ENCODE assay signal across 22 cellular contexts in genomic region chr7:139115104-139115503, GRCh38. TPM values are rescaled to one million over a fixed set of nuclear protein-coding genes. Genes with fewer than 3 reads are reported as not detected.
DNase-seq lines count a peak whose midpoint lies in the region; ATAC-seq, FAIRE-seq and TF ChIP-seq lines count a peak whose summit lies in the region.
"Had no signal": no experiment of that assay in that cellular context is flagged by ENCODE, and none has a peak within 500 bp of the region (broad histone marks: within the 10 kb centered on the region; RNA-seq: fewer than 3 reads in every experiment).

No MANE protein-coding gene starts in this region.

- H3K4me3 ChIP-seq in HepG2 (replicated peaks in 1 of 3; ENCODE audit: insufficient read depth in 1 of 3, low read depth in 2 of 3, low read length in 3 of 3) (no peak overlapping the region), right lobe of liver (no peak overlapping the region), IMR-90 (ENCODE audit: insufficient read depth, low read depth, low read length) (no peak overlapping the region), K562 (no peak overlapping the region)
- H3K4me3 ChIP-seq: BLaER1 had no signal

- H4K5ac ChIP-seq in IMR-90 (ENCODE audit: low read depth, low read length): no peak overlapping the region

- no peak overlapping the region for H2BK20ac ChIP-seq in IMR-90 (ENCODE audit: low read depth, low read length)

- H3K9ac ChIP-seq in HepG2 (ENCODE audit: insufficient read depth, low read depth, low read length) (no peak overlapping the region), IMR-90 (ENCODE audit: low read depth, low read length) (no peak overlapping the region), K562 (ENCODE audit: insufficient read depth in 1 of 2, low read depth in 2 of 2, low read length in 2 of 2) (no peak overlapping the region)
- H3K9ac ChIP-seq: BLaER1 had no signal

- H4K20me1 ChIP-seq in HepG2 (ENCODE audit: insufficient read depth, low read length): no peaks in the 10 kb centered on the region
- no peaks in the 10 kb centered on the region for H4K20me1 ChIP-seq in IMR-90 (ENCODE audit: insufficient read depth, low read length)
- H4K20me1 ChIP-seq in K562 (replicated peaks; ENCODE audit: control insufficient read depth, insufficient read depth, low read length): no peaks in the 10 kb centered on the region
- H4K20me1 ChIP-seq: BLaER1 had no signal

- peaks cover 75% of the 10 kb centered on the region for H3K4me1 ChIP-seq in HepG2 (ENCODE audit: insufficient read depth, low read length)
- no peaks in the 10 kb centered on the region for H3K4me1 ChIP-seq in right lobe of liver
- peaks cover 5% of the 10 kb centered on the region for H3K4me1 ChIP-seq in IMR-90 (ENCODE audit: control insufficient read depth, insufficient read depth, low read length)
- peaks cover 33 to 42% of the 10 kb centered on the region in 2 experiments for H3K4me1 ChIP-seq in K562 (replicated peaks in 1 of 2; ENCODE audit: control insufficient read depth in 2 of 2, insufficient read depth in 2 of 2, low read length in 2 of 2)

- H3K79me2 ChIP-seq in HepG2 (ENCODE audit: insufficient read depth, low read length): no peaks in the 10 kb centered on the region
- no peaks in the 10 kb centered on the region for H3K79me2 ChIP-seq in K562 (ENCODE audit: control insufficient read depth, insufficient read depth, low read length)

- no peak overlapping the region for H3K4me3 Mint-ChIP-seq in effector memory CD8-positive, alpha-beta T cell
- H3K4me3 Mint-ChIP-seq: CD4-positive, alpha-beta T cell; CD8-positive, alpha-beta T cell had no signal

- H2BK5ac ChIP-seq in IMR-90 (ENCODE audit: low read depth, low read length, poor library complexity, severe bottlenecking): no peak overlapping the region

- H3K36me3 Mint-ChIP-seq in effector memory CD8-positive, alpha-beta T cell (ENCODE audit: insufficient read depth): peaks cover 13% of the 10 kb centered on the region
- H3K36me3 Mint-ChIP-seq: CD8-positive, alpha-beta T cell had no signal

- ATAC-seq in HepG2: no peak
- ATAC-seq in right lobe of liver: no peak
- no peak for ATAC-seq in IMR-90 (ENCODE audit: low read depth)
- ATAC-seq in K562: no peak
- no peak for ATAC-seq in effector memory CD8-positive, alpha-beta T cell (replicated peaks)
- ATAC-seq: CD8-positive, alpha-beta T cell had no signal

- peaks cover under 1% of the 10 kb centered on the region; the same call in 1 of the 2 replicates for H3K9me1 ChIP-seq in IMR-90 (ENCODE audit: insufficient read depth, low read length)
- H3K9me1 ChIP-seq in K562 (ENCODE audit: control insufficient read depth, insufficient read depth, low read length): no peaks in the 10 kb centered on the region

- TF ChIP-seq POLR2A in HepG2 (IDR thresholded peaks at IDR 0.05; ENCODE audit: insufficient read depth in 1 of 2, low read depth in 2 of 2, low read length in 2 of 2) (no peak), right lobe of liver (IDR thresholded peaks at IDR 0.05) (no peak), IMR-90 (IDR thresholded peaks at IDR 0.05; ENCODE audit: low read depth, low read length) (no peak), K562 (conservative IDR thresholded peaks at IDR 0.05) (no peak)

- H3K4ac ChIP-seq in IMR-90 (ENCODE audit: low read depth, low read length): no peak overlapping the region

- H4K91ac ChIP-seq in IMR-90 (ENCODE audit: insufficient read depth, low read depth, low read length): no peak overlapping the region

- dilution Hi-C loops in IMR-90 (cut with HindIII; ENCODE audit: low sequenced_read_pairs, unreplicated experiment): no loop called here

- no peak overlapping the region for H3K56ac ChIP-seq in IMR-90 (ENCODE audit: extremely low read depth, insufficient read depth, low read length)

- H3K9me3 Mint-ChIP-seq in effector memory CD8-positive, alpha-beta T cell: peaks cover 3 to 9% of the 10 kb centered on the region in 2 donors
- H3K9me3 Mint-ChIP-seq: CD4-positive, alpha-beta T cell; CD8-positive, alpha-beta T cell had no signal

- H3K18ac ChIP-seq in IMR-90 (ENCODE audit: low read depth, low read length): no peak overlapping the region

- H3K36me3 ChIP-seq in HepG2 (replicated peaks in 1 of 2; ENCODE audit: control insufficient read depth in 1 of 2, insufficient read depth in 2 of 2, low read length in 2 of 2): no peaks in the 10 kb centered on the region
- no peaks in the 10 kb centered on the region for H3K36me3 ChIP-seq in right lobe of liver
- H3K36me3 ChIP-seq in IMR-90 (ENCODE audit: control insufficient read depth, insufficient read depth, low read length): no peaks in the 10 kb centered on the region
- H3K36me3 ChIP-seq in K562 (ENCODE audit: control insufficient read depth, insufficient read depth, low read length): no peaks in the 10 kb centered on the region
- H3K36me3 ChIP-seq: BE2C, BLaER1 had no signal

- intact Hi-C loops in HepG2 (cut with micrococcal nuclease; ENCODE audit: unreplicated experiment) (no loop called here), right lobe of liver (cut with DNase I) (no loop called here), IMR-90 (cut with micrococcal nuclease) (no loop called here), K562 (cut with micrococcal nuclease) (no loop called here)

- H2AK9ac ChIP-seq in IMR-90 (replicated peaks; ENCODE audit: low read depth, low read length, poor library complexity): no peak overlapping the region

- H2BK15ac ChIP-seq in IMR-90 (ENCODE audit: low read depth, low read length): no peak overlapping the region

- no peak overlapping the region for H3K23ac ChIP-seq in IMR-90 (ENCODE audit: low read depth, low read length)

- H3K4me2 ChIP-seq in HepG2 (ENCODE audit: low read depth, low read length) (no peak overlapping the region), IMR-90 (ENCODE audit: low read depth, low read length) (no peak overlapping the region), K562 (ENCODE audit: insufficient read depth, low read length) (no peak overlapping the region)
- H3K4me2 ChIP-seq: BLaER1 had no signal

- 31% methylated on average over 3 of the region's 3 CpGs for WGBS in HepG2 (ENCODE audit: low lambda C conversion rate)
- WGBS in right lobe of liver (ENCODE audit: insufficient coverage, low coverage, low lambda C conversion rate, missing lambda C conversion rate): 78% methylated on average over 3 of the region's 3 CpGs
- no CpG with 5 or more reads among the region's 3 CpGs for WGBS in IMR-90 (ENCODE audit: extremely low coverage in 2 of 2, insufficient read length in 1 of 2), 2 experiments
- WGBS in K562 (ENCODE audit: insufficient coverage, low coverage, missing lambda C conversion rate): 57% methylated on average over 3 of the region's 3 CpGs

- POLR2A ChIA-PET in HepG2 (lab: Yijun Ruan, JAX) (no interaction called here), IMR-90 (lab: Charles Lee; ENCODE audit: unreplicated experiment) (no interaction called here), K562 (lab: Yijun Ruan, JAX) (interaction anchor here (0.7 to 2.0 kb wide), 5 partner anchors 9 to 117 kb away, joined by 3 to 8 read pairs (median 3); a partner anchor contains a TSS)

- in situ Hi-C loops in HepG2 (cut with HindIII; ENCODE audit: extremely low pct_ligation_motif_present, low pct_unique_long_range_greater_than_20kb) (no loop called here), IMR-90 (cut with MboI; ENCODE audit: low sequenced_read_pairs) (no loop called here), K562 (cut with MboI) (no loop called here)

- no peak overlapping the region for H3K14ac ChIP-seq in IMR-90 (replicated peaks; ENCODE audit: low read depth, low read length)

- DNase-seq in HepG2 (ENCODE audit: low spot score): no peak
- no peak for DNase-seq in right lobe of liver
- no peak for DNase-seq in IMR-90
- DNase-seq in K562 (ENCODE audit: extremely low read depth in 1 of 4, low spot score in 3 of 4): no peak
- DNase-seq in effector memory CD8-positive, alpha-beta T cell: no peak
- DNase-seq in NCI-H2171 (lab: John Stamatoyannopoulos, UW): no peak
- DNase-seq: 8988T; ACHN; BE2C; C1 segment of cervical spinal cord; Caco-2; Calu3; CD4-positive, alpha-beta T cell; CD8-positive, alpha-beta T cell; DMS79 treated with DMSO at 0.1 percent for 48 hours; GF-D8 had no signal

- H3K27ac Mint-ChIP-seq in effector memory CD8-positive, alpha-beta T cell: no peak overlapping the region
- H3K27ac Mint-ChIP-seq: CD4-positive, alpha-beta T cell; CD8-positive, alpha-beta T cell had no signal

- H2AK5ac ChIP-seq in IMR-90 (ENCODE audit: low read depth, low read length): no peak overlapping the region

- H3K79me1 ChIP-seq in IMR-90 (ENCODE audit: low read depth in 1 of 2, low read length in 2 of 2): peaks cover 0 to 1% of the 10 kb centered on the region in 2 experiments; a peak in 1 of 4 replicates

- no peaks in the 10 kb centered on the region for H3K27me3 ChIP-seq in HepG2 (ENCODE audit: control insufficient read depth in 1 of 2, insufficient read depth in 2 of 2, low read length in 2 of 2)
- H3K27me3 ChIP-seq in right lobe of liver: no peaks in the 10 kb centered on the region
- no peaks in the 10 kb centered on the region for H3K27me3 ChIP-seq in IMR-90 (ENCODE audit: control insufficient read depth, insufficient read depth, low read length)
- no peaks in the 10 kb centered on the region for H3K27me3 ChIP-seq in K562 (ENCODE audit: control insufficient read depth in 2 of 2, insufficient read depth in 2 of 2, low read length in 2 of 2)
- H3K27me3 ChIP-seq: BE2C, BLaER1 had no signal

- BruUV-seq in HepG2 (replicated peaks; lab: Mats Ljungman, UMichigan) (no TSS peak), IMR-90 (replicated peaks; lab: Mats Ljungman, UMichigan) (no TSS peak), K562 (replicated peaks; lab: Mats Ljungman, UMichigan) (no TSS peak)

- no peak overlapping the region for H2AFZ ChIP-seq in HepG2 (ENCODE audit: low read length)
- H2AFZ ChIP-seq in IMR-90 (replicated peaks; ENCODE audit: low read length, poor library complexity): no peak overlapping the region
- H2AFZ ChIP-seq in K562 (ENCODE audit: low read depth, low read length): no peak overlapping the region

- TF ChIP-seq CTCF in HepG2 (CRISPR knock-in tag; IDR thresholded peaks at IDR 0.05): no peak
- TF ChIP-seq CTCF in right lobe of liver (IDR thresholded peaks at IDR 0.05): no peak
- TF ChIP-seq CTCF in IMR-90 (conservative IDR thresholded peaks at IDR 0.05; ENCODE audit: low read depth, low read length): no peak
- no peak for TF ChIP-seq CTCF in K562 (IDR thresholded peaks at IDR 0.05 in 2 of 3, conservative IDR thresholded peaks at IDR 0.05 in 1 of 3; ENCODE audit: insufficient read depth in 2 of 3, low read depth in 1 of 3, low read length in 3 of 3)

- CTCF ChIA-PET in HepG2 (lab: Yijun Ruan, JAX; ENCODE audit: low intra/inter-chr PET ratio, low total read pairs): no interaction called here
- CTCF ChIA-PET in IMR-90 (lab: Yijun Ruan, JAX): interaction anchor here (0.5 kb wide), 1 partner anchor 120 kb away, joined by 3 read pairs; no protein-coding TSS in a partner anchor
- CTCF ChIA-PET in K562 (lab: Yijun Ruan, JAX; ENCODE audit: low intra/inter-chr PET ratio): no interaction called here

- TF ChIP-seq EP300 in HepG2 (IDR thresholded peaks at IDR 0.05; ENCODE audit: low read depth in 2 of 2, low read length in 2 of 2) (no peak), HepG2 (CRISPR knock-in tag; IDR thresholded peaks at IDR 0.05; ENCODE audit: borderline replicate concordance) (no peak), K562 (IDR thresholded peaks at IDR 0.05; ENCODE audit: low read length) (no peak)

- FAIRE-seq in HepG2 (lab: Jason Lieb, UNC) (no peak), K562 (lab: Jason Lieb, UNC) (no peak)
- FAIRE-seq: A204.1, D721Med, G401.6, GM12891, GM19239 had no signal

- no peak overlapping the region for H2BK120ac ChIP-seq in IMR-90 (ENCODE audit: low read depth, low read length)

- no peak overlapping the region for H3K27ac ChIP-seq in HepG2 (ENCODE audit: extremely low read length, insufficient read depth, low read length)
- H3K27ac ChIP-seq in right lobe of liver: no peak overlapping the region
- no peak overlapping the region for H3K27ac ChIP-seq in IMR-90 (ENCODE audit: insufficient read depth, low read length)
- no peak overlapping the region for H3K27ac ChIP-seq in K562 (ENCODE audit: extremely low read depth, low read depth, low read length)
- H3K27ac ChIP-seq: BLaER1 had no signal

- H3K27me3 Mint-ChIP-seq in effector memory CD8-positive, alpha-beta T cell: peaks cover 0 to 6% of the 10 kb centered on the region in 2 donors
- H3K27me3 Mint-ChIP-seq: CD4-positive, alpha-beta T cell had no signal

- peaks cover 25 to 30% of the 10 kb centered on the region in 2 donors for H3K4me1 Mint-ChIP-seq in effector memory CD8-positive, alpha-beta T cell (ENCODE audit: low read depth in 2 of 2)

- H3K9me3 ChIP-seq in HepG2 (ENCODE audit: low read length) (no peaks in the 10 kb centered on the region), right lobe of liver (no peaks in the 10 kb centered on the region), IMR-90 (ENCODE audit: control insufficient read depth, insufficient read depth, low read length) (no peaks in the 10 kb centered on the region), K562 (replicated peaks; ENCODE audit: control insufficient read depth, insufficient read depth, low read depth, low read length) (no peaks in the 10 kb centered on the region; the same call in 1 of the 2 replicates)
- H3K9me3 ChIP-seq: BE2C, BLaER1, Caco-2 had no signal

- H4K8ac ChIP-seq in IMR-90 (ENCODE audit: low read depth in 2 of 2, low read length in 2 of 2): no peak overlapping the region

- TF ChIP-seq RAD21 in HepG2 (CRISPR knock-in tag; IDR thresholded peaks at IDR 0.05) (no peak), IMR-90 (IDR thresholded peaks at IDR 0.05; ENCODE audit: low read length) (no peak), K562 (CRISPR knock-in tag; conservative IDR thresholded peaks at IDR 0.05 in 1 of 2, IDR thresholded peaks at IDR 0.05 in 1 of 2) (no peak)

RNA-seq across cellular contexts. Expression of gene ZC3HAV1, which starts 5.6 kb away (rescaled TPM):
- total RNA-seq in HepG2 (2016; rRNA removed; fragmentation: Illumina TruSeq; extraction: Trizol) (23.7 and 33.5 TPM in 2 replicates), right lobe of liver (10 to 100 TPM; 12.3 to 20.6 (median 17.7) TPM), IMR-90 (2012; rRNA removed) (20.6 and 22.4 TPM in 2 replicates), K562 (2014; rRNA removed) (23.9 and 26.4 TPM in 2 replicates), K562 (2014; rRNA removed; fragmentation: Illumina TruSeq; extraction: Trizol) (34.0 TPM in 2 replicates), K562 (2015; rRNA removed; fragmentation: Illumina TruSeq; extraction: Trizol) (38.9 and 40.5 TPM in 2 replicates), K562 (2021) (33.0 and 33.8 TPM in 2 replicates)
- 3.5 and 4.3 TPM in 2 replicates for total RNA-seq in HepG2 (2016; cell fraction: cytosol; rRNA removed; fragmentation: Illumina TruSeq; extraction: Trizol; ENCODE audit: low read depth)
- total RNA-seq in HepG2 (2016; cell fraction: insoluble cytoplasmic fraction; rRNA removed; fragmentation: Illumina TruSeq; extraction: Trizol): 22.9 and 29.8 TPM in 2 replicates
- 9.5 and 10.0 TPM in 2 replicates for total RNA-seq in HepG2 (2016; cell fraction: membrane; rRNA removed; fragmentation: Illumina TruSeq; extraction: Trizol)
- total RNA-seq in HepG2 (2016; cell fraction: nucleus; rRNA removed; fragmentation: Illumina TruSeq; extraction: Trizol): 19.8 and 20.1 TPM in 2 replicates
- polyA plus RNA-seq in HepG2 (2011; rRNA removed) (12.7 and 13.7 TPM in 2 replicates), IMR-90 (2012; rRNA removed) (9.6 and 9.9 TPM in 2 replicates), K562 (2011; rRNA removed) (16.9 and 22.4 TPM in 2 replicates), K562 (2014; fragmentation: Illumina TruSeq; extraction: Trizol) (22.8 and 30.9 TPM in 2 replicates), K562 (2014; fragmentation: Nextera tagmentation; extraction: Ambion mirVana) (10 to 100 TPM; 11.9 to 13.4 TPM), K562 (2014; rRNA removed) (18.0 and 18.7 TPM in 2 replicates)
- 6.8 and 12.0 TPM in 2 replicates for polyA plus RNA-seq in HepG2 (2011; cell fraction: cytosol; rRNA removed)
- polyA plus RNA-seq in HepG2 (2011; cell fraction: nucleus; rRNA removed): 5.7 and 7.7 TPM in 2 replicates
- polyA plus RNA-seq in HepG2 (2012): 9.0 and 9.1 TPM in 2 replicates
- polyA plus RNA-seq in HepG2 (2016; cell fraction: cytosol; fragmentation: Illumina TruSeq; extraction: Trizol; ENCODE audit: low read depth): 0.80 and 0.85 TPM in 2 replicates
- 25.7 and 27.7 TPM in 2 replicates for polyA plus RNA-seq in HepG2 (2016; cell fraction: insoluble cytoplasmic fraction; fragmentation: Illumina TruSeq; extraction: Trizol; ENCODE audit: low read depth)
- polyA plus RNA-seq in HepG2 (2016; cell fraction: membrane; fragmentation: Illumina TruSeq; extraction: Trizol; ENCODE audit: low read depth): 2.5 and 2.7 TPM in 2 replicates
- polyA plus RNA-seq in HepG2 (2016; cell fraction: nucleus; fragmentation: Illumina TruSeq; extraction: Trizol; ENCODE audit: insufficient read depth, low read depth): 17.5 and 18.1 TPM in 2 replicates
- 30.1 and 55.4 TPM in 2 replicates for polyA minus RNA-seq in HepG2 (2011; rRNA and poly(A)+ RNA removed; ENCODE audit: low replicate concordance)
- polyA minus RNA-seq in HepG2 (2011; cell fraction: cytosol; rRNA and poly(A)+ RNA removed): 18.6 and 25.6 TPM in 2 replicates
- polyA minus RNA-seq in HepG2 (2011; cell fraction: nucleus; rRNA and poly(A)+ RNA removed): 17.3 and 24.6 TPM in 2 replicates
- 4.3 and 5.7 TPM in 2 replicates for polyA plus RNA-seq in IMR-90 (2012; cell fraction: cytosol; rRNA removed)
- polyA plus RNA-seq in IMR-90 (2012; cell fraction: nucleus; rRNA removed; ENCODE audit: low replicate concordance): 3.0 and 6.1 TPM in 2 replicates
- total RNA-seq in K562 (2011; cell fraction: chromatin; rRNA removed; ENCODE audit: low replicate concordance): 53.8 and 57.1 TPM in 2 replicates
- 29.0 and 32.2 TPM in 2 replicates for total RNA-seq in K562 (2011; cell fraction: nucleolus; rRNA removed)
- 34.5 and 41.2 TPM in 2 replicates for total RNA-seq in K562 (2011; cell fraction: nucleoplasm; rRNA removed)
- polyA plus RNA-seq in K562 (2011; cell fraction: cytosol; rRNA removed): 13.3 and 18.4 TPM in 2 replicates
- 12.9 and 17.7 TPM in 2 replicates for polyA plus RNA-seq in K562 (2011; cell fraction: nucleus; rRNA removed)
- polyA plus RNA-seq in K562 (2012): 20.5 and 21.0 TPM in 2 replicates
- 29.5 and 40.3 TPM in 2 replicates for polyA minus RNA-seq in K562 (2011; rRNA and poly(A)+ RNA removed)
- polyA minus RNA-seq in K562 (2011; cell fraction: cytosol; rRNA and poly(A)+ RNA removed): 24.2 and 28.1 TPM in 2 replicates
- 17.8 and 38.4 TPM in 2 replicates for polyA minus RNA-seq in K562 (2011; cell fraction: nucleus; rRNA and poly(A)+ RNA removed)

Comparison
In these comparisons a context has a peak if more than half of its experiments do, and no peak if none do; other contexts are left out.
1. Of the 241 proteins assayed by ChIP-seq in both HepG2 and K562: peak only in HepG2: none; only in K562: ATF4, CEBPB, CEBPG and IRF9; in both: none; in neither: 235; mixed calls (peak in some experiments, not most) for 2.